In the genomic region with DNA sequence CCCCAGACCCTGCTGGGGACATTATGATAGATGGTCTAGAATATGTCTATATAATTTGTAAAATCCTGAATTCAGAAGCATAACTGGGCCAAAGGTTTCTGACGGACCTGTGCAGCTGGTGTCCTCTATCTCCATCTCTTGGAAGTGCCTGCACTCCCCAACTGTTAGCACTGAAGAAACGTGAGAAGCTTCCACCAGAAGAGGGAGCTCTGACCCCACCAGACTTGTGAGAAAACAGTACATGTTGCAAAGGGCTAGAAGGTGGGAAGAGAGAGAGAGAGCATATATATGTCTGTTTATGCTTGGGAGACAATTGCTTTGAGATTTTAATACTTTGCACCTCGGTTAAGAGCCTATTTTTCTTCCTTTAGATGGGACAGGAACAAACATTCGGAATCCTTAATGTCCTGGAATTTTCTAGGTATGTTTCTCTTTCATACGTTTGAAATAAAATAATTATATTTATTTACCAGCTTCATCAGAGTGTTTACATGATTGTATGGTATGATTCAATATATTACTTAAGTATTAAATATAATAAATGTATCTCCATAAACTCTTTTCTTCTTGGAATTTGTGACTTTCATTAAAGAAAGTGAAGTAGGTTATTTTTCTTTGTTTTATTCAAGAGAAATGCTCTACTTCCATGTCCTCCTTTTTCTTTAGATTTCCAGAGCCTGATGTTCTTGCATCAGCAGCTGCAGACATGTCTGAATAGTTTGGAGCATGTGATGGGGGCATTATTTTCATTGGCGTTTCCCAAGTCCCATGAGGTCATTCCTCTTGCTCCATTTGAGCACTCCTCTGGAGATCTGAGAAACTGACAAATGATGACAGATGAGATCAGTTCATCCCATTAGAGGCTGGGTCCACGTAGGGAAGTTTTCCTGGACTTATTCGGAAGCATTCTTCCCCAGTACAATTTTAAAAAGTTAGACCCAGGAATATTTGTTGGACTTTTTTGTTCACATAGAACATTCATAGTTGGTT, we compare ENCODE assay signal across 8 cellular contexts.
DNase-seq lines count a peak whose midpoint lies in the region; FAIRE-seq and TF ChIP-seq lines count a peak whose summit lies in the region.

No MANE protein-coding gene starts in this region.

- DNase-seq in GM18507 (ENCODE audit: extremely low spot score, insufficient read length, low read depth) (peak; percentile 33), HPDE6-E6E7 (ENCODE audit: extremely low spot score) (peak; percentile 1), NCI-H82 (lab: John Stamatoyannopoulos, UW) (peak; percentile 98), ecto neural progenitor cell (ENCODE audit: low spot score) (peak; percentile 86), lung microvascular endothelial cell (ENCODE audit: low read depth in 2 of 2) (peak; percentile 82 to 86)
- DNase-seq in activated CD4-positive, alpha-beta T cell treated with anti-CD3 and anti-CD28 coated beads, Interleukin-2, amount 50 U/mL, for 48 hours, result peak; percentile 71 to 80
- DNase-seq in stimulated activated CD8-positive, alpha-beta memory T cell treated with anti-CD3 and anti-CD28 coated beads, Interleukin-15, amount 100 ng/mL, for 4 hours (ENCODE audit: low read depth in 2 of 2), result peak; percentile 23 to 57

- no peak overlapping the region for H3K27ac ChIP-seq in 22Rv1

- peak; percentile 89 for TF ChIP-seq CTCF in 22Rv1 (IDR thresholded peaks at IDR 0.05)

- FAIRE-seq in GM18507 (lab: Jason Lieb, UNC), result peak; percentile 86

Comparison
In these comparisons a context has a peak if more than half of its experiments do, and no peak if none do; other contexts are left out.
1. DNase-seq: peak in every context shown above with its lines; median percentile 98 in NCI-H82; 86 in ecto neural progenitor cell; 84 in lung microvascular endothelial cell; 76 in activated CD4-positive, alpha-beta T cell treated with anti-CD3 and anti-CD28 coated beads, Interleukin-2, amount 50 U/mL, for 48 hours; 40 in stimulated activated CD8-positive, alpha-beta memory T cell treated with anti-CD3 and anti-CD28 coated beads, Interleukin-15, amount 100 ng/mL, for 4 hours; 33 in GM18507; 1 in HPDE6-E6E7.